Comparison of ENCODE assay signal across 15 cellular contexts in the genomic region with DNA sequence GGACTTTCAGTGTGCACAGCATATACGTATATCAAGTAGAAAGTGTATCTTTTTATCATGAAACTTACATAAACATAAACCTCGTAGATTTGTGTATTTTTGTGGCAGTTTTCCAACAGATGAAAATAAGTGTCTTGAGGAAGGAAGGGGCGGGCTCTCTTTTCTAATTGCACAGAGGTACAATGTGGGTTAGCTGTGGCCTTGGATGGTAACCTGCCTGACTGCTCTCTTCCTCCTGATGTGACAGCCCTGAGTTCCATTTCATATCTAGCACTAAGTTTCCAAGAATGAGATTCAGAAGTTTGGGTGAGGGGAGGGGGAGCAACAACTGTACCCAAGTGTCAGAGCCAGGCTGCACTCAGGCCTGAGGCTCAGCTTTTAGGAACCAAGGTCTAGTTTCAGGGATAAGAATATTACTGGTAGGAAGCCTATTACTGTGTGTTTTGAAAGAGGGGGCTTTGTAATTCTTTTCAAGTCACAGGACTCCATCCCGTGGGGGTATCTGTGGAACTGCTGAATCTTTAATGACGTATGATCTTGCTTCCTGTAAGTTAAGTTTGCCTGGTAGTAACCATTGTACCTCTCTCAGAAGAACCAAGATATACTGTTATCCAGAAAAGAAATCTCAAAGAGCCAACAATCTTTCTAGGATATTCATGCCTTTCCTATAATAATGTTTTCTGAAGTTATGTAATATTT.
DNase-seq lines count a peak whose midpoint lies in the region; ATAC-seq and TF ChIP-seq lines count a peak whose summit lies in the region.
"Had no signal": no experiment of that assay in that cellular context is flagged by ENCODE, and none has a peak within 500 bp of the region (broad histone marks: within the 10 kb centered on the region; RNA-seq: fewer than 3 reads in every experiment).

No MANE protein-coding gene starts in this region.

- H3K9me3 Mint-ChIP-seq in activated CD4-positive, alpha-beta memory T cell treated with anti-CD3 and anti-CD28 coated beads for 36 hours: no peaks in the 10 kb centered on the region
- no peaks in the 10 kb centered on the region for H3K9me3 Mint-ChIP-seq in activated CD4-positive, alpha-beta memory T cell treated with anti-CD3 and anti-CD28 coated beads, Interleukin-2, amount 10 ng/mL, durations not matched to agents 7 days and 5 days
- H3K9me3 Mint-ChIP-seq in central memory CD8-positive, alpha-beta T cell: no peaks in the 10 kb centered on the region
- H3K9me3 Mint-ChIP-seq in type B pancreatic cell: no peaks in the 10 kb centered on the region
- no peaks in the 10 kb centered on the region for H3K9me3 Mint-ChIP-seq in CD14-positive monocyte

- H3K4me1 Mint-ChIP-seq in activated CD4-positive, alpha-beta memory T cell treated with anti-CD3 and anti-CD28 coated beads for 36 hours (ENCODE audit: low read depth): peaks cover 18% of the 10 kb centered on the region
- peaks cover 4% of the 10 kb centered on the region for H3K4me1 Mint-ChIP-seq in activated CD4-positive, alpha-beta memory T cell treated with anti-CD3 and anti-CD28 coated beads, Interleukin-2, amount 10 ng/mL, durations not matched to agents 7 days and 5 days
- H3K4me1 Mint-ChIP-seq in central memory CD8-positive, alpha-beta T cell: peaks cover 39% of the 10 kb centered on the region
- H3K4me1 Mint-ChIP-seq in type B pancreatic cell (ENCODE audit: unreplicated experiment) (peaks cover 25% of the 10 kb centered on the region), CD14-positive monocyte (peaks cover 2% of the 10 kb centered on the region)

- WGBS in IMR-90 (ENCODE audit: extremely low coverage in 2 of 2, insufficient read length in 1 of 2), 2 experiments: no CpG with 5 or more reads among the region's 5 CpGs

- BruUV-seq in IMR-90 (replicated peaks; lab: Mats Ljungman, UMichigan): no TSS peak

- no peak overlapping the region for H2AK5ac ChIP-seq in IMR-90 (ENCODE audit: low read depth, low read length)

- H3K4me3 ChIP-seq in IMR-90 (ENCODE audit: insufficient read depth, low read depth, low read length) (no peak overlapping the region), vagina (no peak overlapping the region)
- H3K4me3 ChIP-seq: GM23248 had no signal

- H3K14ac ChIP-seq in IMR-90 (replicated peaks; ENCODE audit: low read depth, low read length): no peak overlapping the region

- no peak overlapping the region for H4K8ac ChIP-seq in IMR-90 (ENCODE audit: low read depth in 2 of 2, low read length in 2 of 2)

- dilution Hi-C loops in IMR-90 (cut with HindIII; ENCODE audit: low sequenced_read_pairs, unreplicated experiment): no loop called here

- H3K36me3 Mint-ChIP-seq in activated CD4-positive, alpha-beta memory T cell treated with anti-CD3 and anti-CD28 coated beads for 36 hours: no peaks in the 10 kb centered on the region
- H3K36me3 Mint-ChIP-seq in activated CD4-positive, alpha-beta memory T cell treated with anti-CD3 and anti-CD28 coated beads, Interleukin-2, amount 10 ng/mL, durations not matched to agents 7 days and 5 days (ENCODE audit: low read depth): no peaks in the 10 kb centered on the region
- H3K36me3 Mint-ChIP-seq in central memory CD8-positive, alpha-beta T cell (ENCODE audit: insufficient read depth): no peaks in the 10 kb centered on the region
- H3K36me3 Mint-ChIP-seq in type B pancreatic cell: no peaks in the 10 kb centered on the region
- H3K36me3 Mint-ChIP-seq in CD14-positive monocyte: no peaks in the 10 kb centered on the region

- no peak overlapping the region for H3K4me3 Mint-ChIP-seq in activated CD4-positive, alpha-beta memory T cell treated with anti-CD3 and anti-CD28 coated beads for 36 hours
- H3K4me3 Mint-ChIP-seq in activated CD4-positive, alpha-beta memory T cell treated with anti-CD3 and anti-CD28 coated beads, Interleukin-2, amount 10 ng/mL, durations not matched to agents 7 days and 5 days: no peak overlapping the region
- no peak overlapping the region for H3K4me3 Mint-ChIP-seq in central memory CD8-positive, alpha-beta T cell
- H3K4me3 Mint-ChIP-seq in type B pancreatic cell: no peak overlapping the region
- H3K4me3 Mint-ChIP-seq in CD14-positive monocyte: no peak overlapping the region

- H3K27ac Mint-ChIP-seq in activated CD4-positive, alpha-beta memory T cell treated with anti-CD3 and anti-CD28 coated beads for 36 hours: peak overlapping the region; percentile 10
- H3K27ac Mint-ChIP-seq in activated CD4-positive, alpha-beta memory T cell treated with anti-CD3 and anti-CD28 coated beads, Interleukin-2, amount 10 ng/mL, durations not matched to agents 7 days and 5 days: no peak overlapping the region
- H3K27ac Mint-ChIP-seq in central memory CD8-positive, alpha-beta T cell (ENCODE audit: low read depth): peak overlapping the region; percentile 88
- peak overlapping the region; percentile 34 for H3K27ac Mint-ChIP-seq in type B pancreatic cell
- no peak overlapping the region for H3K27ac Mint-ChIP-seq in CD14-positive monocyte

- no peak for TF ChIP-seq RAD21 in IMR-90 (IDR thresholded peaks at IDR 0.05; ENCODE audit: low read length)

- H2BK15ac ChIP-seq in IMR-90 (ENCODE audit: low read depth, low read length): no peak overlapping the region

- POLR2A ChIA-PET in activated CD4-positive, alpha-beta memory T cell treated with anti-CD3 and anti-CD28 coated beads for 36 hours (lab: Charles Lee): interaction anchor here (0.6 kb wide), 1 partner anchor 322 kb away, joined by 3 read pairs; no protein-coding TSS in a partner anchor
- POLR2A ChIA-PET in activated CD4-positive, alpha-beta memory T cell treated with anti-CD3 and anti-CD28 coated beads, Interleukin-2, amount 10 ng/mL, durations not matched to agents 7 days and 5 days (lab: Charles Lee): no interaction called here
- POLR2A ChIA-PET in IMR-90 (lab: Charles Lee; ENCODE audit: unreplicated experiment): no interaction called here

- H3K9me1 ChIP-seq in IMR-90 (ENCODE audit: insufficient read depth, low read length): peaks cover 2% of the 10 kb centered on the region; the same call in 1 of the 2 replicates

- no peaks in the 10 kb centered on the region for H3K27me3 Mint-ChIP-seq in activated CD4-positive, alpha-beta memory T cell treated with anti-CD3 and anti-CD28 coated beads for 36 hours
- no peaks in the 10 kb centered on the region for H3K27me3 Mint-ChIP-seq in activated CD4-positive, alpha-beta memory T cell treated with anti-CD3 and anti-CD28 coated beads, Interleukin-2, amount 10 ng/mL, durations not matched to agents 7 days and 5 days
- H3K27me3 Mint-ChIP-seq in central memory CD8-positive, alpha-beta T cell: no peaks in the 10 kb centered on the region
- H3K27me3 Mint-ChIP-seq in type B pancreatic cell: no peaks in the 10 kb centered on the region
- H3K27me3 Mint-ChIP-seq in CD14-positive monocyte (ENCODE audit: low read depth in 3 of 3): peaks cover under 1 to 51% (median 11%) of the 10 kb centered on the region in 3 donors

- no peak overlapping the region for H3K18ac ChIP-seq in IMR-90 (ENCODE audit: low read depth, low read length)

- in situ Hi-C loops in IMR-90 (cut with MboI; ENCODE audit: low sequenced_read_pairs): no loop called here

- H3K9me3 ChIP-seq in IMR-90 (ENCODE audit: control insufficient read depth, insufficient read depth, low read length) (no peaks in the 10 kb centered on the region), vagina (no peaks in the 10 kb centered on the region)

- peaks cover 4% of the 10 kb centered on the region; the same call in 1 of the 2 replicates for H4K20me1 ChIP-seq in IMR-90 (ENCODE audit: insufficient read depth, low read length)

- no peak overlapping the region for H2BK120ac ChIP-seq in IMR-90 (ENCODE audit: low read depth, low read length)

- no peak for TF ChIP-seq CTCF in IMR-90 (conservative IDR thresholded peaks at IDR 0.05; ENCODE audit: low read depth, low read length)
- TF ChIP-seq CTCF in type B pancreatic cell (conservative IDR thresholded peaks at IDR 0.05): no peak
- no peak for TF ChIP-seq CTCF in CD14-positive monocyte (IDR thresholded peaks at IDR 0.05)
- TF ChIP-seq CTCF in vagina (IDR thresholded peaks at IDR 0.05): no peak

- no peak overlapping the region for H3K4me2 ChIP-seq in IMR-90 (ENCODE audit: low read depth, low read length)

- no peak overlapping the region for H2AFZ ChIP-seq in IMR-90 (replicated peaks; ENCODE audit: low read length, poor library complexity)
- H2AFZ ChIP-seq: GM23248 had no signal

- H2BK5ac ChIP-seq in IMR-90 (ENCODE audit: low read depth, low read length, poor library complexity, severe bottlenecking): no peak overlapping the region

- no peak overlapping the region for H4K91ac ChIP-seq in IMR-90 (ENCODE audit: insufficient read depth, low read depth, low read length)

- H3K36me3 ChIP-seq in IMR-90 (ENCODE audit: control insufficient read depth, insufficient read depth, low read length): no peaks in the 10 kb centered on the region
- no peaks in the 10 kb centered on the region for H3K36me3 ChIP-seq in vagina

- no peak overlapping the region for H3K27ac ChIP-seq in IMR-90 (ENCODE audit: insufficient read depth, low read length)
- H3K27ac ChIP-seq in vagina: no peak overlapping the region
- H3K27ac ChIP-seq: GM23248 had no signal

- intact Hi-C loops in activated CD4-positive, alpha-beta memory T cell treated with anti-CD3 and anti-CD28 coated beads for 36 hours (cut with micrococcal nuclease): loop anchor here (5.0 to 10.0 kb wide), 2 partner anchors 337 to 486 kb away; partner anchors contain the start of gene PTPRM
- intact Hi-C loops in IMR-90 (cut with micrococcal nuclease): no loop called here
- intact Hi-C loops in CD14-positive monocyte (cut with micrococcal nuclease): no loop called here
- intact Hi-C loops in vagina (cut with DNase I): no loop called here

- no peak overlapping the region for H2BK20ac ChIP-seq in IMR-90 (ENCODE audit: low read depth, low read length)

- H3K4me1 ChIP-seq in IMR-90 (ENCODE audit: control insufficient read depth, insufficient read depth, low read length) (peaks cover 5% of the 10 kb centered on the region), vagina (peaks cover 7% of the 10 kb centered on the region)

- H3K23ac ChIP-seq in IMR-90 (ENCODE audit: low read depth, low read length): 0 out of 2 replicates have a peak overlapping the region, but pooled peaks have one; percentile 7

- TF ChIP-seq POLR2A in IMR-90 (IDR thresholded peaks at IDR 0.05; ENCODE audit: low read depth, low read length) (no peak), vagina (IDR thresholded peaks at IDR 0.05) (no peak)

- H3K56ac ChIP-seq in IMR-90 (ENCODE audit: extremely low read depth, insufficient read depth, low read length): no peak overlapping the region

- H3K27me3 ChIP-seq in IMR-90 (ENCODE audit: control insufficient read depth, insufficient read depth, low read length) (no peaks in the 10 kb centered on the region), vagina (no peaks in the 10 kb centered on the region)

- no peak for DNase-seq in activated CD4-positive, alpha-beta memory T cell treated with anti-CD3 and anti-CD28 coated beads for 36 hours
- DNase-seq in activated CD4-positive, alpha-beta memory T cell treated with anti-CD3 and anti-CD28 coated beads, Interleukin-2, amount 10 ng/mL, durations not matched to agents 7 days and 5 days: no peak
- DNase-seq in IMR-90: no peak
- no peak for DNase-seq in central memory CD8-positive, alpha-beta T cell (ENCODE audit: low spot score in 2 of 2)
- no peak for DNase-seq in type B pancreatic cell (ENCODE audit: extremely low spot score, unreplicated experiment)
- no peak for DNase-seq in CD14-positive monocyte (ENCODE audit: low spot score)
- no peak for DNase-seq in cortex of kidney (lab: John Stamatoyannopoulos, UW)
- DNase-seq in vagina (ENCODE audit: extremely low spot score in 2 of 2): no peak
- DNase-seq: DMS 273 treated with DMSO at 0.1 percent for 48 hours; GM23248; NCI-H1092 treated with DMSO at 0.1 percent for 48 hours; NCI-H1694; NCI-H69; NK-92 treated with Interleukin-12 subunit alpha and Interleukin-12 subunit beta, amount 100 ng/mL, for 24 hours had no signal

- no peak overlapping the region for H4K5ac ChIP-seq in IMR-90 (ENCODE audit: low read depth, low read length)

- no peaks in the 10 kb centered on the region; a peak in 1 of 4 replicates for H3K79me1 ChIP-seq in IMR-90 (ENCODE audit: low read depth in 1 of 2, low read length in 2 of 2)

- H3K4ac ChIP-seq in IMR-90 (ENCODE audit: low read depth, low read length): no peak overlapping the region

- no peak for ATAC-seq in IMR-90 (ENCODE audit: low read depth)
- ATAC-seq in central memory CD8-positive, alpha-beta T cell (replicated peaks; ENCODE audit: extremely low read depth, poor library complexity, severe bottlenecking): no peak
- ATAC-seq: Right ventricle myocardium inferior had no signal

- H3K9ac ChIP-seq in IMR-90 (ENCODE audit: low read depth, low read length): no peak overlapping the region
- H3K9ac ChIP-seq: GM23248 had no signal

- CTCF ChIA-PET in activated CD4-positive, alpha-beta memory T cell treated with anti-CD3 and anti-CD28 coated beads for 36 hours (lab: Charles Lee): no interaction called here
- CTCF ChIA-PET in activated CD4-positive, alpha-beta memory T cell treated with anti-CD3 and anti-CD28 coated beads, Interleukin-2, amount 10 ng/mL, durations not matched to agents 7 days and 5 days (lab: Charles Lee): no interaction called here
- CTCF ChIA-PET in IMR-90 (lab: Yijun Ruan, JAX): no interaction called here

- H2AK9ac ChIP-seq in IMR-90 (replicated peaks; ENCODE audit: low read depth, low read length, poor library complexity): no peak overlapping the region

Comparison
In these comparisons a context has a peak if more than half of its experiments do, and no peak if none do; other contexts are left out.
1. H3K27ac Mint-ChIP-seq: peak in activated CD4-positive, alpha-beta memory T cell treated with anti-CD3 and anti-CD28 coated beads for 36 hours (single experiment), central memory CD8-positive, alpha-beta T cell (single experiment) and type B pancreatic cell (single experiment); none in activated CD4-positive, alpha-beta memory T cell treated with anti-CD3 and anti-CD28 coated beads, Interleukin-2, amount 10 ng/mL, durations not matched to agents 7 days and 5 days (single experiment) and CD14-positive monocyte (0 of 7).